Comparison of ENCODE assay signal across 17 cellular contexts in genomic region chr13:23617551-23618014, GRCh38. TPM values are rescaled to one million over a fixed set of nuclear protein-coding genes. Genes with fewer than 3 reads are reported as not detected.
DNase-seq lines count a peak whose midpoint lies in the region; ATAC-seq and TF ChIP-seq lines count a peak whose summit lies in the region.
"Had no signal": no experiment of that assay in that cellular context is flagged by ENCODE, and none has a peak within 500 bp of the region (broad histone marks: within the 10 kb centered on the region; RNA-seq: fewer than 3 reads in every experiment).

No MANE protein-coding gene starts in this region.

- DNase-seq in NCI-H226 (peak; percentile 12), erythroblast (lab: John Stamatoyannopoulos, UW) (peak; percentile 52 to 83), myocyte (ENCODE audit: low read depth) (peak; percentile 81), H7 (no peak), body of pancreas (no peak), adrenal gland (no peak), HCEC 1CT (no peak)
- DNase-seq: activated T-cell treated with anti-CD3 and anti-CD28 coated beads for 4 hours; amygdala; CD4-positive, alpha-beta memory T cell; NCI-H1694 treated with DMSO at 0.1 percent for 48 hours; NK-92 treated with Interleukin-12 subunit alpha and Interleukin-12 subunit beta, amount 100 ng/mL, for 24 hours; stimulated activated CD4-positive, alpha-beta T cell treated with anti-CD3 and anti-CD28 coated beads, Interleukin-15, amount 100 ng/mL, for 24 hours; stimulated activated CD8-positive, alpha-beta memory T cell treated with anti-CD3 and anti-CD28 coated beads, Interleukin-4, amount 100 ng/mL, for 48 hours had no signal

- TF ChIP-seq CTCF in body of pancreas (IDR thresholded peaks at IDR 0.05) (no peak), adrenal gland (IDR thresholded peaks at IDR 0.05) (no peak)

- H3K36me3 ChIP-seq in BLaER1 treated with 17β-estradiol and CSF1 and Interleukin-3, amounts not matched to agents 10 nM and 100 nM: no peaks in the 10 kb centered on the region
- H3K36me3 ChIP-seq in H7 (replicated peaks; ENCODE audit: control insufficient read depth, insufficient read depth, low read length) (no peaks in the 10 kb centered on the region), body of pancreas (replicated peaks in 1 of 2; ENCODE audit: insufficient read depth in 1 of 2, low read depth in 2 of 2) (no peaks in the 10 kb centered on the region), adrenal gland (replicated peaks in 1 of 2) (no peaks in the 10 kb centered on the region)

- H3K4me1 ChIP-seq in BLaER1 treated with 17β-estradiol and CSF1 and Interleukin-3, amounts not matched to agents 10 nM and 100 nM: peaks cover 0 to 27% (median 16%) of the 10 kb centered on the region in 10 experiments; a peak in 12 of 20 replicates
- H3K4me1 ChIP-seq in body of pancreas (peaks cover 6% of the 10 kb centered on the region), adrenal gland (replicated peaks in 1 of 2) (no peaks in the 10 kb centered on the region)

- no peak overlapping the region for H3K9ac ChIP-seq in BLaER1 treated with 17β-estradiol and CSF1 and Interleukin-3, amounts not matched to agents 10 nM and 100 nM

- WGBS in body of pancreas, 2 donors: 34 to 48% methylated on average over 3 of the region's 3 CpGs
- 59 to 70% (median 62%) methylated on average over 3 of the region's 3 CpGs for WGBS in adrenal gland, 4 donors

- peak overlapping the region in 9 of 11 experiments; percentile 1 to 72 (median 48); a peak in 16 of 22 replicates for H3K4me2 ChIP-seq in BLaER1 treated with 17β-estradiol and CSF1 and Interleukin-3, amounts not matched to agents 10 nM and 100 nM

- no peak for TF ChIP-seq POLR2A in erythroblast (IDR thresholded peaks at IDR 0.05; ENCODE audit: low read length)
- TF ChIP-seq POLR2A in body of pancreas (IDR thresholded peaks at IDR 0.05): no peak
- TF ChIP-seq POLR2A in adrenal gland (IDR thresholded peaks at IDR 0.05): no peak

- peaks cover 0 to 18% (median 10%) of the 10 kb centered on the region in 11 experiments; a peak in 12 of 22 replicates for H3K27me3 ChIP-seq in BLaER1 treated with 17β-estradiol and CSF1 and Interleukin-3, amounts not matched to agents 10 nM and 100 nM
- H3K27me3 ChIP-seq in H7 (ENCODE audit: control insufficient read depth, insufficient read depth, low read length) (no peaks in the 10 kb centered on the region), body of pancreas (no peaks in the 10 kb centered on the region), adrenal gland (no peaks in the 10 kb centered on the region)

- no peaks in the 10 kb centered on the region for H3K9me3 ChIP-seq in BLaER1 treated with 17β-estradiol and CSF1 and Interleukin-3, amounts not matched to agents 10 nM and 100 nM (replicated peaks in 1 of 11)
- no peaks in the 10 kb centered on the region for H3K9me3 ChIP-seq in body of pancreas
- no peaks in the 10 kb centered on the region for H3K9me3 ChIP-seq in adrenal gland (replicated peaks in 1 of 3)

- no peak overlapping the region for H3K4me3 ChIP-seq in BLaER1 treated with 17β-estradiol and CSF1 and Interleukin-3, amounts not matched to agents 10 nM and 100 nM
- H3K4me3 ChIP-seq in H7 (ENCODE audit: insufficient read depth, low read depth, low read length) (no peak overlapping the region), body of pancreas (no peak overlapping the region), adrenal gland (no peak overlapping the region)

- H4K20me1 ChIP-seq in BLaER1 treated with 17β-estradiol and CSF1 and Interleukin-3, amounts not matched to agents 10 nM and 100 nM: no peaks in the 10 kb centered on the region

- no peak for ATAC-seq in body of pancreas
- ATAC-seq: activated CD4-positive, CD25-positive, alpha-beta regulatory T cell treated with anti-CD3 and anti-CD28 coated beads, Interleukin-2, amount 50 U/mL, for 24 hours; natural killer cell treated with Interleukin-12 subunit alpha and Interleukin-12 subunit beta and Interleukin-15 and Interleukin-18, amount 100 ng/mL, for 72 hours had no signal

- no peak overlapping the region for H3K27ac ChIP-seq in BLaER1 treated with 17β-estradiol and CSF1 and Interleukin-3, amounts not matched to agents 10 nM and 100 nM
- no peak overlapping the region for H3K27ac ChIP-seq in body of pancreas
- no peak overlapping the region for H3K27ac ChIP-seq in adrenal gland

- intact Hi-C loops in body of pancreas (cut with DNase I): no loop called here
- intact Hi-C loops in adrenal gland (cut with DNase I): no loop called here

RNA-seq across cellular contexts. Expression of gene TNFRSF19, which starts 47.4 kb away (rescaled TPM):
- 22.7 and 30.5 TPM in 2 replicates for total RNA-seq in myocyte
- polyA plus RNA-seq in myocyte (2012): 5.3 TPM
- 0.22 and 0.31 TPM in 2 replicates for total RNA-seq in H7 (2014; rRNA removed; shearing (Covaris generic))
- 1 to 10 TPM; 5.4 to 6.9 TPM for total RNA-seq in body of pancreas
- 1 to 10 TPM in 7 of 8 donors, under 1 TPM in 1; 0.88 to 6.7 (median 3.3) TPM for total RNA-seq in adrenal gland
- 1 to 10 TPM; 1.2 to 3.8 (median 2.0) TPM for polyA plus RNA-seq in adrenal gland
- total RNA-seq: CD4-positive, alpha-beta memory T cell had no signal

Comparison
In these comparisons a context has a peak if more than half of its experiments do, and no peak if none do; other contexts are left out.
1. DNase-seq: peak in NCI-H226 (single experiment), erythroblast (2 of 2) and myocyte (single experiment); none in H7 (single experiment), body of pancreas (0 of 4), adrenal gland (0 of 7) and HCEC 1CT (single experiment).